ENCODE assay signal across 9 cellular contexts in genomic region chr7:99890348-99890747, GRCh38. TPM values are rescaled to one million over a fixed set of nuclear protein-coding genes. Genes with fewer than 3 reads are reported as not detected.
"Had no signal": no experiment of that assay in that cellular context is flagged by ENCODE, and none has a peak within 500 bp of the region (broad histone marks: within the 10 kb centered on the region; RNA-seq: fewer than 3 reads in every experiment).

No MANE protein-coding gene starts in this region.

RNA-seq across cellular contexts. Expression of gene OR2AE1, which starts 13.5 kb away (rescaled TPM):
- total RNA-seq: activated CD4-positive, alpha-beta memory T cell treated with anti-CD3 and anti-CD28 coated beads for 36 hours; activated CD4-positive, alpha-beta memory T cell treated with anti-CD3 and anti-CD28 coated beads, Interleukin-2, amount 10 ng/mL, durations not matched to agents 7 days and 5 days; activated CD4-positive, alpha-beta T cell treated with anti-CD3 and anti-CD28 coated beads for 36 hours; activated CD8-positive, alpha-beta memory T cell treated with anti-CD3 and anti-CD28 coated beads for 36 hours; activated CD8-positive, alpha-beta T cell treated with anti-CD3 and anti-CD28 coated beads for 36 hours; T-helper 17 cell had no signal

RNA-seq across cellular contexts. Expression of gene GJC3, which starts 39.1 kb away (rescaled TPM):
- total RNA-seq: activated B cell treated with CpG ODN at 0.5 μM for 24 hours; activated CD4-positive, alpha-beta memory T cell treated with anti-CD3 and anti-CD28 coated beads, Interleukin-2, amount 10 ng/mL, durations not matched to agents 7 days and 5 days; activated CD4-positive, alpha-beta T cell treated with anti-CD3 and anti-CD28 coated beads, Interleukin-2, amount 10 ng/mL, durations not matched to agents 24 days and 14 days; activated CD8-positive, alpha-beta memory T cell treated with anti-CD3 and anti-CD28 coated beads, Interleukin-2, amount 10 ng/mL, durations not matched to agents 7 days and 5 days had no signal
